8 cellular contexts compared by ENCODE assay signal in the genomic region with DNA sequence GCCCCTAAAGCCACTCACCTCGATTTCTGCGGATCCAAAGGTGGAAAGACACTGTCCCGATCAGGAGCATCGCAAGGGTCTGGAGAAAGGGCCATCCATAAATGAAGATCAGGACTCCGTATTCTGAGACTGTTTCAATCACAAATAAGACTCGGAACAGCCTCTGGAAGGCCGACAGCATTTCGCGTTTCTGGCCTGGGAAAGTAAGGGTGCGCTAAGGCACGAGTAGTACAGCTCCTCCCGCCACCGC. TPM values are rescaled to one million over a fixed set of nuclear protein-coding genes. Genes with fewer than 3 reads are reported as not detected.
A peak's percentile ranks its signal among the peaks of the same experiment; 100 is the strongest.
DNase-seq lines count a peak whose midpoint lies in the region; ATAC-seq and TF ChIP-seq lines count a peak whose summit lies in the region.

No MANE protein-coding gene starts in this region.

- H3K4me2 ChIP-seq in GM23338 = peak overlapping the region; percentile 88

- TF ChIP-seq CTCF in AG04450 (IDR thresholded peaks at IDR 0.05; ENCODE audit: low read depth, low read length) (no peak), GM23338 (conservative IDR thresholded peaks at IDR 0.05; ENCODE audit: low read depth in 2 of 2) (no peak), adrenal gland (IDR thresholded peaks at IDR 0.05) (no peak)
- no peak for TF ChIP-seq CTCF in activated CD8-positive, alpha-beta T cell treated with anti-CD3 and anti-CD28 coated beads for 36 hours (IDR thresholded peaks at IDR 0.05)

- WGBS in adrenal gland, 4 donors = 0 to 8% (median 7%) methylated on average over 3 to 13 of the region's 13 CpGs

- H3K27me3 ChIP-seq in AG04450 (ENCODE audit: control insufficient read depth, insufficient read depth, low read length) (no peaks in the 10 kb centered on the region), GM23338 (ENCODE audit: insufficient read depth) (peaks cover 30% of the 10 kb centered on the region), iPS-18a (ENCODE audit: control insufficient read depth, insufficient read depth, low read length) (no peaks in the 10 kb centered on the region), subcutaneous abdominal adipose tissue (ENCODE audit: control insufficient read depth in 5 of 5, insufficient read depth in 4 of 5, low read length in 5 of 5) (peaks cover 0 to 12% (median 7%) of the 10 kb centered on the region in 5 donors), adrenal gland (peaks cover 22% of the 10 kb centered on the region)

- peak overlapping the region; percentile 96 for H3K4me3 Mint-ChIP-seq in GM23338
- peak overlapping the region; percentile 85 for H3K4me3 Mint-ChIP-seq in activated CD8-positive, alpha-beta T cell treated with anti-CD3 and anti-CD28 coated beads for 36 hours

- peaks cover 7% of the 10 kb centered on the region for H3K4me1 Mint-ChIP-seq in GM23338
- peaks cover 19% of the 10 kb centered on the region for H3K4me1 Mint-ChIP-seq in activated CD8-positive, alpha-beta T cell treated with anti-CD3 and anti-CD28 coated beads for 36 hours (ENCODE audit: low read depth)

- TF ChIP-seq POLR2A in adrenal gland (IDR thresholded peaks at IDR 0.05) = no peak

- H3K79me2 ChIP-seq in GM23338 (replicated peaks; ENCODE audit: insufficient read depth) = peaks cover 19% of the 10 kb centered on the region

- H3K36me3 ChIP-seq in GM23338 (ENCODE audit: insufficient read depth) (no peaks in the 10 kb centered on the region), iPS-18a (ENCODE audit: control insufficient read depth, low read depth, low read length) (no peaks in the 10 kb centered on the region), subcutaneous abdominal adipose tissue (ENCODE audit: control insufficient read depth in 5 of 5, insufficient read depth in 5 of 5, low read length in 5 of 5) (no peaks in the 10 kb centered on the region), adrenal gland (replicated peaks in 1 of 2) (no peaks in the 10 kb centered on the region)

- H4K20me1 ChIP-seq in GM23338 (replicated peaks; ENCODE audit: insufficient read depth) = peaks cover 4% of the 10 kb centered on the region; the same call in 1 of the 2 replicates

- 0 out of 2 replicates have a peak, but pooled peaks cover 3% of the 10 kb centered on the region for H3F3A ChIP-seq in GM23338 (replicated peaks; ENCODE audit: low read depth)

- peak overlapping the region; percentile 96 for H2AFZ ChIP-seq in GM23338

- peak; percentile 66 for ATAC-seq in GM23338
- ATAC-seq in activated CD8-positive, alpha-beta T cell treated with anti-CD3 and anti-CD28 coated beads for 36 hours = no peak

- H3K27ac Mint-ChIP-seq in GM23338 = 0 out of 2 replicates have a peak overlapping the region, but pooled peaks have one; percentile 85
- peak overlapping the region; percentile 83 for H3K27ac Mint-ChIP-seq in activated CD8-positive, alpha-beta T cell treated with anti-CD3 and anti-CD28 coated beads for 36 hours

- peaks cover 23% of the 10 kb centered on the region for H3K36me3 Mint-ChIP-seq in GM23338 (ENCODE audit: low read depth)
- H3K36me3 Mint-ChIP-seq in activated CD8-positive, alpha-beta T cell treated with anti-CD3 and anti-CD28 coated beads for 36 hours (ENCODE audit: low read depth) = no peaks in the 10 kb centered on the region

- intact Hi-C loops in activated CD8-positive, alpha-beta T cell treated with anti-CD3 and anti-CD28 coated beads for 36 hours (cut with micrococcal nuclease) = no loop called here
- intact Hi-C loops in adrenal gland (cut with DNase I) = no loop called here

- CTCF ChIA-PET in AG04450 (lab: Charles Lee) = interaction anchor here (0.7 to 2.0 kb wide), 8 partner anchors 10 to 693 kb away, joined by 3 to 9 read pairs (median 4); no protein-coding TSS in a partner anchor
- CTCF ChIA-PET in activated CD8-positive, alpha-beta T cell treated with anti-CD3 and anti-CD28 coated beads for 36 hours (lab: Charles Lee) = interaction anchor here (0.8 to 1.2 kb wide), 5 partner anchors 11 to 343 kb away, joined by 3 to 4 read pairs (median 3); no protein-coding TSS in a partner anchor

- DNase-seq in AG04450 (ENCODE audit: low read depth, low spot score) = no peak
- DNase-seq in GM23338 (ENCODE audit: low spot score) = no peak
- no peak for DNase-seq in activated CD8-positive, alpha-beta T cell treated with anti-CD3 and anti-CD28 coated beads for 36 hours
- DNase-seq in ureter (ENCODE audit: low spot score) = no peak
- DNase-seq in epidermal melanocyte (ENCODE audit: insufficient read length, low spot score) = no peak
- no peak for DNase-seq in adrenal gland

- H3K4me3 ChIP-seq in AG04450 (ENCODE audit: low read depth, low read length) (peak overlapping the region; percentile 90), GM23338 (peak overlapping the region; percentile 75), iPS-18a (ENCODE audit: low read length) (peak overlapping the region; percentile 68), subcutaneous abdominal adipose tissue (ENCODE audit: low read depth in 1 of 5, low read length in 5 of 5) (peak overlapping the region; percentile 62 to 79 (median 72)), adrenal gland (peak overlapping the region in 2 of 4 donors; percentile 35 to 41)

- H3K9ac ChIP-seq in iPS-18a (ENCODE audit: low read length) (peak overlapping the region; percentile 36), subcutaneous abdominal adipose tissue (ENCODE audit: low read length in 5 of 5) (peak overlapping the region in 3 of 5 donors; percentile 54 to 68 (median 63))

- peaks cover 15% of the 10 kb centered on the region; the same call in 2 of the 3 replicates for H3K9me3 Mint-ChIP-seq in GM23338
- peaks cover 3% of the 10 kb centered on the region for H3K9me3 Mint-ChIP-seq in activated CD8-positive, alpha-beta T cell treated with anti-CD3 and anti-CD28 coated beads for 36 hours

- H3K9me3 ChIP-seq in AG04450 (ENCODE audit: control insufficient read depth, insufficient read depth, low read length) (peaks cover 6% of the 10 kb centered on the region; the same call in 1 of the 2 replicates), iPS-18a (ENCODE audit: control insufficient read depth, low read depth, low read length) (no peaks in the 10 kb centered on the region), subcutaneous abdominal adipose tissue (ENCODE audit: control insufficient read depth in 5 of 5, low read length in 5 of 5) (no peaks in the 10 kb centered on the region), adrenal gland (replicated peaks in 1 of 3) (no peaks in the 10 kb centered on the region)

- H3K9me2 ChIP-seq in GM23338 (ENCODE audit: insufficient read depth) = no peaks in the 10 kb centered on the region

- peaks cover 25% of the 10 kb centered on the region for H3K27me3 Mint-ChIP-seq in GM23338 (ENCODE audit: insufficient read depth, low read depth, poor library complexity)
- H3K27me3 Mint-ChIP-seq in activated CD8-positive, alpha-beta T cell treated with anti-CD3 and anti-CD28 coated beads for 36 hours = peaks cover 32% of the 10 kb centered on the region

- H3K27ac ChIP-seq in AG04450 (ENCODE audit: low read depth, low read length) (peak overlapping the region; percentile 73), GM23338 (ENCODE audit: low read depth) (no peak overlapping the region), iPS-18a (ENCODE audit: low read length) (no peak overlapping the region), subcutaneous abdominal adipose tissue (ENCODE audit: low read depth, low read length) (no peak overlapping the region), adrenal gland (no peak overlapping the region)

- POLR2A ChIA-PET in AG04450 (lab: Yijun Ruan, JAX) = interaction anchor here (0.6 to 1.0 kb wide), 3 partner anchors 17 to 345 kb away, joined by 3 to 8 read pairs (median 4); partner anchors contain the start of gene SLC17A5
- POLR2A ChIA-PET in activated CD8-positive, alpha-beta T cell treated with anti-CD3 and anti-CD28 coated beads for 36 hours (lab: Charles Lee) = no interaction called here

- peaks cover 6% of the 10 kb centered on the region; the same call in 1 of the 2 replicates for H3K4me1 ChIP-seq in GM23338 (ENCODE audit: insufficient read depth)
- H3K4me1 ChIP-seq in iPS-18a (ENCODE audit: control insufficient read depth, low read depth, low read length) = no peaks in the 10 kb centered on the region
- peaks cover 0 to 16% (median 13%) of the 10 kb centered on the region in 5 donors for H3K4me1 ChIP-seq in subcutaneous abdominal adipose tissue (ENCODE audit: control insufficient read depth in 5 of 5, insufficient read depth in 5 of 5, low read length in 5 of 5)
- peaks cover 0 to 13% of the 10 kb centered on the region in 2 donors for H3K4me1 ChIP-seq in adrenal gland (replicated peaks in 1 of 2)

TF ChIP-seq in GM23338, 12 proteins besides CTCF, POLR2A, EP300 and RAD21 (continues in another document):
- TF ChIP-seq EZH2phosphoT487 (IDR thresholded peaks at IDR 0.05; ENCODE audit: unreplicated experiment) = no peak
- TF ChIP-seq JUNB (IDR thresholded peaks at IDR 0.05; ENCODE audit: unreplicated experiment) = no peak
- no peak for TF ChIP-seq CREB1 (CRISPR knock-in tag; IDR thresholded peaks at IDR 0.05; ENCODE audit: low read depth)
- no peak for TF ChIP-seq STAT1 (IDR thresholded peaks at IDR 0.05; ENCODE audit: unreplicated experiment)
- no peak for TF ChIP-seq POLR2AphosphoS5 (IDR thresholded peaks at IDR 0.05; ENCODE audit: low read depth)

RNA-seq across cellular contexts. Expression of gene DPPA5, which starts 44.6 kb away (rescaled TPM):
- polyA plus RNA-seq in AG04450 (2011; rRNA removed) (not detected in 2 replicates), GM23338 (2016; fragmentation: Nextera tagmentation; extraction: Ambion mirVana) (12.9 and 17.3 TPM in 2 replicates), adrenal gland (not detected)
- not detected in 2 replicates for polyA minus RNA-seq in AG04450 (2011; rRNA and poly(A)+ RNA removed)
- 3.0 and 7.0 TPM in 2 replicates for total RNA-seq in GM23338 (2014; rRNA removed; shearing (Covaris generic))
- not detected for total RNA-seq in activated CD8-positive, alpha-beta T cell treated with anti-CD3 and anti-CD28 coated beads for 36 hours
- total RNA-seq in ureter (not detected), adrenal gland (not detected)

RNA-seq across cellular contexts. Expression of gene KHDC1, which starts 46.5 kb away (rescaled TPM):
- polyA plus RNA-seq in AG04450 (2011; rRNA removed) = 5.9 and 6.5 TPM in 2 replicates
- 4.6 and 7.8 TPM in 2 replicates for polyA minus RNA-seq in AG04450 (2011; rRNA and poly(A)+ RNA removed)
- 4.2 and 6.9 TPM in 2 replicates for total RNA-seq in GM23338 (2014; rRNA removed; shearing (Covaris generic))
- polyA plus RNA-seq in GM23338 (2016; fragmentation: Nextera tagmentation; extraction: Ambion mirVana) = 5.6 and 7.3 TPM in 2 replicates
- 1 to 10 TPM; 3.5 TPM for total RNA-seq in activated CD8-positive, alpha-beta T cell treated with anti-CD3 and anti-CD28 coated beads for 36 hours
- total RNA-seq in ureter = 1.5 TPM
- 1 to 10 TPM in 1 of 8 donors, under 1 TPM in 6, not detected in 1; 0.25 to 1.5 (median 0.65) TPM for total RNA-seq in adrenal gland
- 1 to 10 TPM in 2 of 3 donors, under 1 TPM in 1; 0.33 to 1.0 (median 1.0) TPM for polyA plus RNA-seq in adrenal gland

RNA-seq across cellular contexts. Expression of gene KHDC3L, which starts 53.0 kb away (rescaled TPM):
- polyA plus RNA-seq in AG04450 (2011; rRNA removed) (not detected in 2 replicates), GM23338 (2016; fragmentation: Nextera tagmentation; extraction: Ambion mirVana) (not detected in 2 replicates), adrenal gland (not detected)
- polyA minus RNA-seq in AG04450 (2011; rRNA and poly(A)+ RNA removed) = not detected in 2 replicates
- total RNA-seq in GM23338 (2014; rRNA removed; shearing (Covaris generic)) = not detected in 2 replicates
- not detected for total RNA-seq in activated CD8-positive, alpha-beta T cell treated with anti-CD3 and anti-CD28 coated beads for 36 hours
- total RNA-seq in ureter (not detected), adrenal gland (not detected)
